Comparison of ENCODE assay signal across 1 cellular context in the genomic region with DNA sequence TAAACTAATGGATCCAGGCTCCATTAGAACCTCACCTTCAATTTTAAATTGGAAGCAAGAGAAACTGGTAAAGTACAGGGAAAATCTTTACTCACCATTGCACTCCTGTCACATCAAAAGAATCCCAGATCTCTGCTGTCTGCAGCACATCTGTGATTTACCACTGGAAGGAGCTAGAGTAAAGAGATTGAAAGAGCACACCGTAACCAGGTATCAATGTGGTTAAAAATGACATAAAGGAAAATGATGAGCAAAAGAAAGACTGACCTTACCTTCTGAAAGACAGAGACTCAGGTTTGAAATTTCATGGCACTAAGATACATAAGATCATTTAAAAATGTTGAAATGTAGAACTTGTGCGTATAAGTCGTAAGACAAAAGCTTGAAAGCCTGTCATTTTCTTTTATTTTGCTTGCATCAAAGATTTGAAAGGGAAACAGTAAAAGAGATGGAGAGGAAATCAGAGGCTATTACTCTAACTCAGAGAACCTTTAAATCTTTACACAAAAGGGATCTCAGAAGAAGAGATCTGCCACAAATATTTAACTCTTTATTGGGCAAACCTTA.
TF ChIP-seq lines count a peak whose summit lies in the region.

No MANE protein-coding gene starts in this region.

TF ChIP-seq in WTC11, 78 proteins besides CTCF, POLR2A, EP300 and RAD21 (continued from another document):
- TF ChIP-seq, protein P1, sequence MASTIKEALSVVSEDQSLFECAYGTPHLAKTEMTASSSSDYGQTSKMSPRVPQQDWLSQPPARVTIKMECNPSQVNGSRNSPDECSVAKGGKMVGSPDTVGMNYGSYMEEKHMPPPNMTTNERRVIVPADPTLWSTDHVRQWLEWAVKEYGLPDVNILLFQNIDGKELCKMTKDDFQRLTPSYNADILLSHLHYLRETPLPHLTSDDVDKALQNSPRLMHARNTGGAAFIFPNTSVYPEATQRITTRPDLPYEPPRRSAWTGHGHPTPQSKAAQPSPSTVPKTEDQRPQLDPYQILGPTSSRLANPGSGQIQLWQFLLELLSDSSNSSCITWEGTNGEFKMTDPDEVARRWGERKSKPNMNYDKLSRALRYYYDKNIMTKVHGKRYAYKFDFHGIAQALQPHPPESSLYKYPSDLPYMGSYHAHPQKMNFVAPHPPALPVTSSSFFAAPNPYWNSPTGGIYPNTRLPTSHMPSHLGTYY (CRISPR knock-in tag; IDR thresholded peaks at IDR 0.05): no peak
- TF ChIP-seq, protein P2, sequence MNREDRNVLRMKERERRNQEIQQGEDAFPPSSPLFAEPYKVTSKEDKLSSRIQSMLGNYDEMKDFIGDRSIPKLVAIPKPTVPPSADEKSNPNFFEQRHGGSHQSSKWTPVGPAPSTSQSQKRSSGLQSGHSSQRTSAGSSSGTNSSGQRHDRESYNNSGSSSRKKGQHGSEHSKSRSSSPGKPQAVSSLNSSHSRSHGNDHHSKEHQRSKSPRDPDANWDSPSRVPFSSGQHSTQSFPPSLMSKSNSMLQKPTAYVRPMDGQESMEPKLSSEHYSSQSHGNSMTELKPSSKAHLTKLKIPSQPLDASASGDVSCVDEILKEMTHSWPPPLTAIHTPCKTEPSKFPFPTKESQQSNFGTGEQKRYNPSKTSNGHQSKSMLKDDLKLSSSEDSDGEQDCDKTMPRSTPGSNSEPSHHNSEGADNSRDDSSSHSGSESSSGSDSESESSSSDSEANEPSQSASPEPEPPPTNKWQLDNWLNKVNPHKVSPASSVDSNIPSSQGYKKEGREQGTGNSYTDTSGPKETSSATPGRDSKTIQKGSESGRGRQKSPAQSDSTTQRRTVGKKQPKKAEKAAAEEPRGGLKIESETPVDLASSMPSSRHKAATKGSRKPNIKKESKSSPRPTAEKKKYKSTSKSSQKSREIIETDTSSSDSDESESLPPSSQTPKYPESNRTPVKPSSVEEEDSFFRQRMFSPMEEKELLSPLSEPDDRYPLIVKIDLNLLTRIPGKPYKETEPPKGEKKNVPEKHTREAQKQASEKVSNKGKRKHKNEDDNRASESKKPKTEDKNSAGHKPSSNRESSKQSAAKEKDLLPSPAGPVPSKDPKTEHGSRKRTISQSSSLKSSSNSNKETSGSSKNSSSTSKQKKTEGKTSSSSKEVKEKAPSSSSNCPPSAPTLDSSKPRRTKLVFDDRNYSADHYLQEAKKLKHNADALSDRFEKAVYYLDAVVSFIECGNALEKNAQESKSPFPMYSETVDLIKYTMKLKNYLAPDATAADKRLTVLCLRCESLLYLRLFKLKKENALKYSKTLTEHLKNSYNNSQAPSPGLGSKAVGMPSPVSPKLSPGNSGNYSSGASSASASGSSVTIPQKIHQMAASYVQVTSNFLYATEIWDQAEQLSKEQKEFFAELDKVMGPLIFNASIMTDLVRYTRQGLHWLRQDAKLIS (CRISPR knock-in tag; IDR thresholded peaks at IDR 0.05; ENCODE audit: borderline replicate concordance): no peak
- no peak for TF ChIP-seq SP1 (CRISPR knock-in tag; conservative IDR thresholded peaks at IDR 0.05)
